8 cellular contexts compared by ENCODE assay signal in genomic region chr1:200409203-200409760, GRCh38. TPM values are rescaled to one million over a fixed set of nuclear protein-coding genes. Genes with fewer than 3 reads are reported as not detected.
DNase-seq lines count a peak whose midpoint lies in the region; ATAC-seq and TF ChIP-seq lines count a peak whose summit lies in the region.

No MANE protein-coding gene starts in this region.

- peak overlapping the region; percentile 99 for H3K4me3 Mint-ChIP-seq in mesothelial cell of epicardium

- H3K36me3 Mint-ChIP-seq in mesothelial cell of epicardium: peaks cover 29% of the 10 kb centered on the region

- H3K27me3 Mint-ChIP-seq in mesothelial cell of epicardium (ENCODE audit: low read depth): no peaks in the 10 kb centered on the region

- H3K4me3 ChIP-seq in WI38 (ENCODE audit: low read depth, low read length): peak overlapping the region; percentile 86

- peak; percentile 28 to 38 (median 32) for DNase-seq in activated CD4-positive, CD25-positive, alpha-beta regulatory T cell (lab: John Stamatoyannopoulos, UW)
- no peak for DNase-seq in activated CD4-positive, CD25-positive, alpha-beta regulatory T cell treated with anti-CD3 and anti-CD28 coated beads, Interleukin-2, amount 50 U/mL, for 72 hours
- DNase-seq in ecto neural progenitor cell (ENCODE audit: low spot score) (peak; percentile 67), mesothelial cell of epicardium (ENCODE audit: low spot score in 2 of 2, unreplicated experiment in 2 of 2) (peak in 1 of 2 experiments; percentile 53)
- DNase-seq in stimulated activated CD8-positive, alpha-beta memory T cell treated with anti-CD3 and anti-CD28 coated beads, Interleukin-7, amount 100 ng/mL, for 1 hour (ENCODE audit: low read depth in 2 of 2): peak; percentile 2 to 14

- H3K27ac Mint-ChIP-seq in mesothelial cell of epicardium: peak overlapping the region; percentile 93

- ATAC-seq in HG03066 (IDR thresholded peaks at IDR 0.05; ENCODE audit: low read depth, unreplicated experiment) (peak; percentile 29), GM18520 (IDR thresholded peaks at IDR 0.05; ENCODE audit: unreplicated experiment) (no peak)

- H3K4me1 Mint-ChIP-seq in mesothelial cell of epicardium: peaks cover 61% of the 10 kb centered on the region

- TF ChIP-seq CTCF in WI38 (IDR thresholded peaks at IDR 0.05; ENCODE audit: low read depth, low read length) (no peak), mesothelial cell of epicardium (IDR thresholded peaks at IDR 0.05; ENCODE audit: unreplicated experiment) (no peak)

- no peaks in the 10 kb centered on the region for H3K9me3 Mint-ChIP-seq in mesothelial cell of epicardium

RNA-seq across cellular contexts. Expression of gene ZNF281, which starts 0.6 kb away (rescaled TPM):
- total RNA-seq in mesothelial cell of epicardium: 24.7 to 26.5 TPM (median 25.3 TPM) in 3 replicates
